Comparison of ENCODE assay signal across 8 cellular contexts in the genomic region with DNA sequence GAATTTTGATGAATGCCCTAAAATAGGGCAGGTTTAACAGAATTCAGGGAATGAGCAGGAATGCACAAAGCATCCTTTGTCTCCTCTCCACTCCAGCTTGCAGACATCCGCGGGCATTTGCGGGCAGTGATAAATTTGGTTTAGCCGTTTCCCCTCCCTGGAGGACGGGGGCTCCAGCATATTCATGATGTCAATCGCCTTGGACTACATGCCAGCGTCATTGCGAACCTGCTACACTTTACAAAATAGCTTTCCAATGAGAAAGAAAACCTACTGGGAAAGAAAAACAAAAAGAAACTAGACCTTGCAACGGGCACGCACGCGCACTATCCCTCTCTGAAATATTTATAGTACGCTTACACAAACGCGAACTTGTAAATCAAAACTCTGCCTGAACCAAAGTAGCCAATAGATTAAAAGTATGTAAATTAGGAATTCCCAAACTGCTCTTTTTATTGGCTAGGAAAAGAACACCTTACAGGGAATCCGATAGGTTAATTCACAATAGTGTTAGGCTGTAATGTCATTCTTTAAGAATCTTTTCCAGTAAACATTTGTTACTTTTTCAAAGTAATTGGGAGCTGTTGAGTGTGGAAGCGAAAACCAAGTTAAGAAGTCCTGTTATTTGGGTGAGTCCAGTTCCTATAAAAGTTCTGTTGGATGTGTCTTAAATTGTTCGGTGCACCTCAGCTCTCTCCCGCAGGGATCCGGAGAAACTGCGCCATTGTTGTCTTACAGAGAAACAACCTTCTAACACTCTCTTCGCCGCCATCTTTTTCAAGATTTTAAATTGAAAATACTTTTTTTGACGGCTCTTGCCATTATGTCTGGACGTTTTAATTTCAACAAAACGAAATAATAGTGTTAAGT.
DNase-seq lines count a peak whose midpoint lies in the region; ATAC-seq and TF ChIP-seq lines count a peak whose summit lies in the region.

No MANE protein-coding gene starts in this region.

- H3K36me3 ChIP-seq in HUES48 (ENCODE audit: control insufficient read depth, insufficient read depth, low read length) (no peaks in the 10 kb centered on the region), adipocyte (ENCODE audit: control insufficient read depth, insufficient read depth, low read length, severe bottlenecking) (no peaks in the 10 kb centered on the region), heart left ventricle (peaks cover 0 to 4% (median 0%) of the 10 kb centered on the region in 9 donors), prostate gland (no peaks in the 10 kb centered on the region)

- H3K9me3 ChIP-seq in HUES48 (ENCODE audit: control insufficient read depth, insufficient read depth, low read length) (no peaks in the 10 kb centered on the region), adipocyte (ENCODE audit: control insufficient read depth, low read length) (peaks cover 4% of the 10 kb centered on the region), heart left ventricle (peaks cover 0 to 13% (median 0%) of the 10 kb centered on the region in 12 donors), prostate gland (no peaks in the 10 kb centered on the region)

- WGBS in heart left ventricle, 4 donors, result 0 to 1% (median 0%) methylated on average over 26 of the region's 26 CpGs
- WGBS in prostate gland, result under 1% methylated on average over 26 of the region's 26 CpGs

- peak in 1 of 2 donors; percentile 63 for TF ChIP-seq POLR2A in heart left ventricle (IDR thresholded peaks at IDR 0.05)
- peak; percentile 53 for TF ChIP-seq POLR2A in prostate gland (IDR thresholded peaks at IDR 0.05)

- H3K4me1 ChIP-seq in HUES48 (ENCODE audit: control insufficient read depth, insufficient read depth, low read length) (peaks cover 33% of the 10 kb centered on the region), adipocyte (ENCODE audit: control insufficient read depth, insufficient read depth, low read length) (peaks cover 9% of the 10 kb centered on the region), heart left ventricle (peaks cover 0 to 13% (median 1%) of the 10 kb centered on the region in 12 donors), prostate gland (replicated peaks) (no peaks in the 10 kb centered on the region)

- peak overlapping the region; percentile 99 for H3K27ac ChIP-seq in HUES48 (ENCODE audit: low read depth, low read length)
- H3K27ac ChIP-seq in heart left ventricle, result peak overlapping the region; percentile 75 to 97 (median 90)
- H3K27ac ChIP-seq in prostate gland, result peak overlapping the region; percentile 87 to 88

- DNase-seq in DMS114 treated with DMSO at 0.1 percent for 48 hours (lab: John Stamatoyannopoulos, UW; ENCODE audit: unreplicated experiment) (peak; percentile 97), RPMI7951 (ENCODE audit: low read depth) (peak; percentile 97), adipocyte (ENCODE audit: low read depth) (peak; percentile 96), heart left ventricle (peak; percentile 46 to 72 (median 70)), prostate gland (ENCODE audit: low spot score) (peak; percentile 84), 8988T (no peak)

- ATAC-seq in GM21381 (IDR thresholded peaks at IDR 0.05; ENCODE audit: unreplicated experiment), result peak; percentile 58
- ATAC-seq in heart left ventricle, result peak; percentile 89 to 95 (median 92)

- peak overlapping the region; percentile 100 for H3K9ac ChIP-seq in HUES48 (ENCODE audit: low read depth, low read length)
- H3K9ac ChIP-seq in adipocyte (ENCODE audit: low read length), result peak overlapping the region; percentile 81

- H3K4me3 ChIP-seq in HUES48 (ENCODE audit: low read depth, low read length), result peak overlapping the region; percentile 95
- peak overlapping the region; percentile 84 for H3K4me3 ChIP-seq in adipocyte (ENCODE audit: low read length)
- H3K4me3 ChIP-seq in heart left ventricle, result peak overlapping the region; percentile 15 to 72 (median 56)
- H3K4me3 ChIP-seq in prostate gland, result peak overlapping the region; percentile 41 to 50

- H3K27me3 ChIP-seq in HUES48 (ENCODE audit: control insufficient read depth, insufficient read depth, low read length) (no peaks in the 10 kb centered on the region), adipocyte (replicated peaks; ENCODE audit: control insufficient read depth, insufficient read depth, low read length) (no peaks in the 10 kb centered on the region), heart left ventricle (peaks cover 0 to 40% (median 4%) of the 10 kb centered on the region in 9 donors), prostate gland (replicated peaks; ENCODE audit: insufficient read depth) (no peaks in the 10 kb centered on the region)

- TF ChIP-seq CTCF in heart left ventricle (IDR thresholded peaks at IDR 0.05), result no peak
- no peak for TF ChIP-seq CTCF in prostate gland (IDR thresholded peaks at IDR 0.05)

- intact Hi-C loops in heart left ventricle (cut with DNase I) (loop anchor here in 2 of 10 donors (10.0 kb wide), 2 partner anchors 51 to 61 kb away; a partner anchor contains a TSS), prostate gland (cut with DNase I) (loop anchor here (5.0 to 10.0 kb wide), 2 partner anchors 48 to 911 kb away; a partner anchor contains a TSS)
